In genomic region chr1:170537798-170538503, GRCh38 we compare ENCODE assay signal across 14 cellular contexts. TPM values are rescaled to one million over a fixed set of nuclear protein-coding genes. Genes with fewer than 3 reads are reported as not detected.
DNase-seq lines count a peak whose midpoint lies in the region; ATAC-seq, FAIRE-seq and TF ChIP-seq lines count a peak whose summit lies in the region.
"Had no signal": no experiment of that assay in that cellular context is flagged by ENCODE, and none has a peak within 500 bp of the region (broad histone marks: within the 10 kb centered on the region; RNA-seq: fewer than 3 reads in every experiment).

No MANE protein-coding gene starts in this region.

- no peak for DNase-seq in heart left ventricle
- no peak for DNase-seq in cardiac septum (ENCODE audit: low spot score)
- peak; percentile 6 for DNase-seq in brain microvascular endothelial cell
- DNase-seq in kidney = no peak
- no peak for DNase-seq in tibial artery
- no peak for DNase-seq in COR-L47 (lab: John Stamatoyannopoulos, UW)
- no peak for DNase-seq in C1 segment of cervical spinal cord (lab: John Stamatoyannopoulos, UW)
- no peak for DNase-seq in frontal cortex (ENCODE audit: low spot score in 2 of 2)
- DNase-seq: activated CD8-positive, alpha-beta memory T cell treated with anti-CD3 and anti-CD28 coated beads, Interleukin-2, amount 10 ng/mL, durations not matched to agents 7 days and 5 days; glutamatergic neuron; GOT3; NCI-H1105 treated with DMSO at 0.1 percent for 48 hours; NCI-H345 had no signal

- FAIRE-seq in kidney (lab: Jason Lieb, UNC) (peak; percentile 15), frontal cortex (lab: Jason Lieb, UNC) (no peak)

- H3K9me3 ChIP-seq in heart left ventricle = no peaks in the 10 kb centered on the region
- H3K9me3 ChIP-seq in kidney (ENCODE audit: control insufficient read depth in 1 of 2, low read length in 2 of 2) = no peaks in the 10 kb centered on the region
- no peaks in the 10 kb centered on the region for H3K9me3 ChIP-seq in tibial artery
- H3K9me3 ChIP-seq: SJSA1 had no signal

- intact Hi-C loops in heart left ventricle (cut with DNase I) = loop anchor here in 6 of 10 donors (10.0 kb wide), 7 partner anchors 127 to 603 kb away; partner anchors contain the start of genes NTMT2 (in 3 of the 6), KIFAP3 (in 1 of the 6) and PRRX1 (in 1 of the 6)
- intact Hi-C loops in cardiac septum (cut with DNase I) = loop anchor here (5.0 to 10.0 kb wide), 5 partner anchors 313 to 603 kb away; partner anchors contain the start of genes KIFAP3 and NTMT2
- intact Hi-C loops in kidney (cut with DNase I) = no loop called here
- intact Hi-C loops in tibial artery (cut with DNase I; ENCODE audit: low total_unique reads) = no loop called here

- TF ChIP-seq POLR2A in heart left ventricle (IDR thresholded peaks at IDR 0.05) = no peak

- in situ Hi-C loops in brain microvascular endothelial cell (cut with HindIII; ENCODE audit: low pct_ligation_motif_present, low sequenced_read_pairs) = no loop called here

- H3K27me3 ChIP-seq in heart left ventricle = no peaks in the 10 kb centered on the region
- H3K27me3 ChIP-seq in brain microvascular endothelial cell (replicated peaks) = no peaks in the 10 kb centered on the region
- H3K27me3 ChIP-seq in tibial artery = no peaks in the 10 kb centered on the region
- H3K27me3 ChIP-seq: SJSA1 had no signal

- H3K4me3 ChIP-seq in heart left ventricle = no peak overlapping the region
- no peak overlapping the region for H3K4me3 ChIP-seq in brain microvascular endothelial cell (ENCODE audit: low read depth, low read length)
- H3K4me3 ChIP-seq in kidney (ENCODE audit: low read length in 2 of 2) = no peak overlapping the region
- no peak overlapping the region for H3K4me3 ChIP-seq in tibial artery
- H3K4me3 ChIP-seq: SJSA1 had no signal

- peaks cover 0 to 38% (median 26%) of the 10 kb centered on the region in 12 donors for H3K4me1 ChIP-seq in heart left ventricle
- H3K4me1 ChIP-seq in kidney (ENCODE audit: control insufficient read depth in 1 of 2, insufficient read depth in 1 of 2, low read depth in 1 of 2, low read length in 2 of 2) = peaks cover 0 to 8% of the 10 kb centered on the region in 2 donors
- peaks cover 0 to 38% (median 27%) of the 10 kb centered on the region in 4 donors for H3K4me1 ChIP-seq in tibial artery

- ATAC-seq in heart left ventricle = peak; percentile 49 to 83 (median 64)
- ATAC-seq: activated CD8-positive, alpha-beta memory T cell treated with anti-CD3 and anti-CD28 coated beads, Interleukin-2, amount 10 ng/mL, durations not matched to agents 7 days and 5 days had no signal

- TF ChIP-seq CTCF in heart left ventricle (IDR thresholded peaks at IDR 0.05) (no peak), brain microvascular endothelial cell (IDR thresholded peaks at IDR 0.05; ENCODE audit: low read depth, low read length, missing control alignments) (no peak), kidney (IDR thresholded peaks at IDR 0.05; ENCODE audit: borderline replicate concordance, extremely low read depth, insufficient read depth) (no peak), tibial artery (IDR thresholded peaks at IDR 0.05) (no peak)

- H3K36me3 ChIP-seq in heart left ventricle (peaks cover 0 to 44% (median 39%) of the 10 kb centered on the region in 9 donors), brain microvascular endothelial cell (replicated peaks) (peaks cover 13% of the 10 kb centered on the region), kidney (ENCODE audit: control insufficient read depth in 1 of 2, insufficient read depth in 2 of 2, low read length in 2 of 2) (peaks cover 5 to 9% of the 10 kb centered on the region in 2 donors), tibial artery (peaks cover 14 to 38% (median 26%) of the 10 kb centered on the region in 3 donors)

- H3K27ac ChIP-seq in heart left ventricle = peak overlapping the region in 11 of 12 donors; percentile 6 to 69 (median 61)
- peak overlapping the region; percentile 45 for H3K27ac ChIP-seq in brain microvascular endothelial cell
- no peak overlapping the region for H3K27ac ChIP-seq in kidney (ENCODE audit: low read depth in 2 of 2, low read length in 2 of 2)
- H3K27ac ChIP-seq in tibial artery = peak overlapping the region; percentile 9 to 24
- H3K27ac ChIP-seq: SJSA1 had no signal

- no peak overlapping the region for H3K9ac ChIP-seq in kidney (ENCODE audit: low read length in 2 of 2)

RNA-seq across cellular contexts. Expression of gene GORAB, which starts 6.0 kb away (rescaled TPM):
- total RNA-seq in heart left ventricle (10 to 100 TPM in 2 of 9 donors, 1 to 10 TPM in 7; 4.7 to 15.5 (median 7.6) TPM), cardiac septum (13.0 TPM), kidney (13.6 TPM), frontal cortex (14.3 TPM)
- polyA plus RNA-seq in heart left ventricle (1 to 10 TPM; 5.0 to 7.3 TPM), kidney (ENCODE audit: insufficient read depth, low read depth, low replicate concordance) (5.8 TPM)

Comparison
In these comparisons a context has a peak if more than half of its experiments do, and no peak if none do; other contexts are left out.
1. H3K27ac ChIP-seq: peak in heart left ventricle (11 of 12), brain microvascular endothelial cell (single experiment) and tibial artery (2 of 2); none in kidney (0 of 2).
2. intact Hi-C loops: an anchor here in heart left ventricle (10.0 kb wide) and cardiac septum (5.0 to 10.0 kb wide); none called in kidney and tibial artery.